ENCODE assay signal across 9 cellular contexts in the genomic region with DNA sequence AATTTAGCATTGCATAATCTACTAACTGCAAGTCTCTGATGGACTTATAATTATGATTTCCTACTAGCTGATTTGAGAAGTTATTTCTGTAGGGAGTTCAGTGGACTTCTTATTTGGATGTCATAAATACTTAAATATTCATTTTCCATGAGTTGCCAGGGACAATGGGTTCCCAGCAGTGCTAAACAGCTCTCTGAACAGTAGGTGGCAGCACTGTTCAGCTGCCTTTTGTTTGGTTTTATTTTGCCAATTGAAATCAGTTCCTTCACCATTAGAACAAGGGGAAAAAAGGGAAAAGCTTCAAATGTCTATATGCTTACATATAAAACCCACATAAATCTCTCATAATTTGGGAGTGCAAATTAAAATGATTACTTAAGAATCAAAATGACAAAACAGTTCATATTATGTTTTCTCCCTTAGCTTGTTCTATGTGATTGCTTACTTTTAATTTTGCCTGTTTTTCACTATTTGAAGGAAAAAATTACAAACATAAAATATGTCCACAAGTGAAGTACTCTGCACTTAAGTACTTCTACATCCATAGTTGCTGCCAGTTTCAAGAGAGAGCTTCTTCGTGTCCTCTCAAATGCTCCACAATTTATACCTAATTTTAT.
DNase-seq lines count a peak whose midpoint lies in the region; ATAC-seq, FAIRE-seq and TF ChIP-seq lines count a peak whose summit lies in the region.
"Had no signal": no experiment of that assay in that cellular context is flagged by ENCODE, and none has a peak within 500 bp of the region (broad histone marks: within the 10 kb centered on the region; RNA-seq: fewer than 3 reads in every experiment).

No MANE protein-coding gene starts in this region.

- H3K9me3 ChIP-seq in DND-41 (ENCODE audit: insufficient read depth, low read length, severe bottlenecking) = no peaks in the 10 kb centered on the region
- no peaks in the 10 kb centered on the region for H3K9me3 ChIP-seq in keratinocyte (ENCODE audit: control insufficient read depth, low read depth, low read length)
- H3K9me3 ChIP-seq in tibial artery = no peaks in the 10 kb centered on the region

- peak; percentile 93 for TF ChIP-seq CTCF in DND-41 (IDR thresholded peaks at IDR 0.05; ENCODE audit: borderline replicate concordance, extremely low read depth, low read length, poor library complexity, severe bottlenecking)
- peak; percentile 78 to 94 (median 91) for TF ChIP-seq CTCF in keratinocyte (optimal IDR thresholded peaks at IDR 0.05 in 1 of 3, IDR thresholded peaks at IDR 0.05 in 1 of 3, conservative IDR thresholded peaks at IDR 0.05 in 1 of 3; ENCODE audit: extremely low read depth in 1 of 3, insufficient read depth in 2 of 3, low read length in 3 of 3)
- peak; percentile 58 to 83 for TF ChIP-seq CTCF in tibial artery (IDR thresholded peaks at IDR 0.05)

- dilution Hi-C loops in keratinocyte (cut with MboI; ENCODE audit: extremely low pct_ligation_motif_present, low sequenced_read_pairs) = no loop called here

- ATAC-seq in DND-41 (ENCODE audit: insufficient read depth, low read depth) (peak; percentile 74), HG03342 (IDR thresholded peaks at IDR 0.05; ENCODE audit: unreplicated experiment) (peak; percentile 81)

- no peaks in the 10 kb centered on the region for H4K20me1 ChIP-seq in DND-41 (ENCODE audit: insufficient read depth, low read length)
- H4K20me1 ChIP-seq in keratinocyte (ENCODE audit: control insufficient read depth, extremely low read depth, insufficient read depth, low read length) = no peaks in the 10 kb centered on the region

- no peaks in the 10 kb centered on the region for H3K9me3 Mint-ChIP-seq in activated T-cell treated with anti-CD3 and anti-CD28 coated beads, Interleukin-2, amount 50 U/mL, for 24 hours
- H3K9me3 Mint-ChIP-seq: activated naive CD4-positive, alpha-beta T cell treated with anti-CD3 and anti-CD28 coated beads, Interleukin-2, amount 50 U/mL, for 24 hours had no signal

- H3K36me3 ChIP-seq in DND-41 (ENCODE audit: insufficient read depth, low read length) = no peaks in the 10 kb centered on the region
- no peaks in the 10 kb centered on the region for H3K36me3 ChIP-seq in keratinocyte (ENCODE audit: control insufficient read depth in 2 of 2, extremely low read depth in 1 of 2, insufficient read depth in 2 of 2, low read length in 2 of 2)
- H3K36me3 ChIP-seq in tibial artery = no peaks in the 10 kb centered on the region

- H3K4me1 Mint-ChIP-seq in activated T-cell treated with anti-CD3 and anti-CD28 coated beads, Interleukin-2, amount 50 U/mL, for 24 hours (ENCODE audit: low read depth) = no peaks in the 10 kb centered on the region
- H3K4me1 Mint-ChIP-seq: activated naive CD4-positive, alpha-beta T cell treated with anti-CD3 and anti-CD28 coated beads, Interleukin-2, amount 50 U/mL, for 24 hours had no signal

- H3K27ac Mint-ChIP-seq in activated T-cell treated with anti-CD3 and anti-CD28 coated beads, Interleukin-2, amount 50 U/mL, for 24 hours = no peak overlapping the region
- H3K27ac Mint-ChIP-seq: activated naive CD4-positive, alpha-beta T cell treated with anti-CD3 and anti-CD28 coated beads, Interleukin-2, amount 50 U/mL, for 24 hours had no signal

- no peak overlapping the region for H3K4me3 Mint-ChIP-seq in activated T-cell treated with anti-CD3 and anti-CD28 coated beads, Interleukin-2, amount 50 U/mL, for 24 hours
- H3K4me3 Mint-ChIP-seq: activated naive CD4-positive, alpha-beta T cell treated with anti-CD3 and anti-CD28 coated beads, Interleukin-2, amount 50 U/mL, for 24 hours had no signal

- peak; percentile 48 for FAIRE-seq in keratinocyte (lab: Jason Lieb, UNC)

- intact Hi-C loops in tibial artery (cut with DNase I; ENCODE audit: low total_unique reads) = loop anchor here (5.0 kb wide), 1 partner anchor 1112 kb away; no protein-coding TSS in a partner anchor

- H3K9me1 ChIP-seq in keratinocyte (ENCODE audit: control insufficient read depth, extremely low read depth, insufficient read depth, low read length) = no peaks in the 10 kb centered on the region

- H3K27me3 ChIP-seq in DND-41 (ENCODE audit: insufficient read depth, low read length, poor library complexity) = no peaks in the 10 kb centered on the region
- H3K27me3 ChIP-seq in keratinocyte (ENCODE audit: control insufficient read depth, extremely low read depth, insufficient read depth, low read length) = no peaks in the 10 kb centered on the region
- no peaks in the 10 kb centered on the region for H3K27me3 ChIP-seq in tibial artery

- H3K4me3 ChIP-seq in DND-41 (ENCODE audit: low read depth in 1 of 2, low read length in 2 of 2) = no peak overlapping the region
- no peak overlapping the region for H3K4me3 ChIP-seq in keratinocyte (ENCODE audit: control insufficient read depth in 2 of 3, extremely low read depth in 1 of 3, insufficient read depth in 2 of 3, low read depth in 1 of 3, low read length in 3 of 3)
- no peak overlapping the region for H3K4me3 ChIP-seq in tibial artery

- H2AFZ ChIP-seq in DND-41 (ENCODE audit: low read depth, low read length) (no peak overlapping the region), keratinocyte (ENCODE audit: control insufficient read depth, low read length) (no peak overlapping the region)

- no peaks in the 10 kb centered on the region for H3K36me3 Mint-ChIP-seq in activated T-cell treated with anti-CD3 and anti-CD28 coated beads, Interleukin-2, amount 50 U/mL, for 24 hours (ENCODE audit: low read depth)
- H3K36me3 Mint-ChIP-seq: activated naive CD4-positive, alpha-beta T cell treated with anti-CD3 and anti-CD28 coated beads, Interleukin-2, amount 50 U/mL, for 24 hours had no signal

- no peaks in the 10 kb centered on the region for H3K79me2 ChIP-seq in DND-41 (ENCODE audit: insufficient read depth, low read length)
- no peaks in the 10 kb centered on the region for H3K79me2 ChIP-seq in keratinocyte (ENCODE audit: control insufficient read depth, insufficient read depth, low read length)

- no peak overlapping the region for H3K27ac ChIP-seq in DND-41 (ENCODE audit: low read length)
- no peak overlapping the region for H3K27ac ChIP-seq in keratinocyte (ENCODE audit: control insufficient read depth, insufficient read depth, low read length)
- no peak overlapping the region for H3K27ac ChIP-seq in tibial artery

- no peak overlapping the region for H3K9ac ChIP-seq in DND-41 (ENCODE audit: low read depth, low read length)
- no peak overlapping the region for H3K9ac ChIP-seq in keratinocyte (ENCODE audit: control insufficient read depth, extremely low read depth, insufficient read depth, low read length)

- H3K4me2 ChIP-seq in DND-41 (ENCODE audit: insufficient read depth, low read length) = no peak overlapping the region
- no peak overlapping the region for H3K4me2 ChIP-seq in keratinocyte (ENCODE audit: control insufficient read depth, extremely low read depth, insufficient read depth, low read depth, low read length)

- peak; percentile 42 for DNase-seq in DND-41
- peak; percentile 2 for DNase-seq in GM19240 (ENCODE audit: insufficient read length, low spot score)
- DNase-seq in NCI-H69 (lab: John Stamatoyannopoulos, UW) = peak; percentile 73
- peak; percentile 5 for DNase-seq in brain pericyte (ENCODE audit: low read depth, low spot score)
- no peak for DNase-seq in keratinocyte (ENCODE audit: low read depth, low spot score)
- no peak for DNase-seq in tibial artery
- no peak for DNase-seq in activated T-cell treated with anti-CD3 and anti-CD28 coated beads, Interleukin-2, amount 50 U/mL, for 24 hours

- H3K4me1 ChIP-seq in DND-41 (ENCODE audit: insufficient read depth, low read length) (no peaks in the 10 kb centered on the region), keratinocyte (ENCODE audit: control insufficient read depth, extremely low read depth, insufficient read depth, low read length) (no peaks in the 10 kb centered on the region), tibial artery (no peaks in the 10 kb centered on the region)

- H3K27me3 Mint-ChIP-seq in activated T-cell treated with anti-CD3 and anti-CD28 coated beads, Interleukin-2, amount 50 U/mL, for 24 hours = no peaks in the 10 kb centered on the region
- H3K27me3 Mint-ChIP-seq: activated naive CD4-positive, alpha-beta T cell treated with anti-CD3 and anti-CD28 coated beads, Interleukin-2, amount 50 U/mL, for 24 hours had no signal

Comparison
In these comparisons a context has a peak if more than half of its experiments do, and no peak if none do; other contexts are left out.
1. DNase-seq: peak in DND-41 (single experiment), GM19240 (single experiment), NCI-H69 (single experiment) and brain pericyte (single experiment); none in keratinocyte (single experiment), tibial artery (0 of 2) and activated T-cell treated with anti-CD3 and anti-CD28 coated beads, Interleukin-2, amount 50 U/mL, for 24 hours (single experiment).
2. Peak in every context shown above with its lines, with median percentiles within 50 percentile points of each other: CTCF ChIP-seq.